25 cellular contexts compared by ENCODE assay signal in genomic region chr11:84671325-84672019, GRCh38.
DNase-seq lines count a peak whose midpoint lies in the region; ATAC-seq, FAIRE-seq and TF ChIP-seq lines count a peak whose summit lies in the region.
"Had no signal": no experiment of that assay in that cellular context is flagged by ENCODE, and none has a peak within 500 bp of the region (broad histone marks: within the 10 kb centered on the region; RNA-seq: fewer than 3 reads in every experiment).

No MANE protein-coding gene starts in this region.

- H3K27ac ChIP-seq in VCaP (peak overlapping the region; percentile 86), pancreas (no peak overlapping the region)
- H3K27ac ChIP-seq: esophagus squamous epithelium, Peyer's patch had no signal

- FAIRE-seq in pancreas (lab: Jason Lieb, UNC) = peak; percentile 67
- FAIRE-seq: GM12878, H1 had no signal

- H3K27me3 ChIP-seq in pancreas = no peaks in the 10 kb centered on the region
- H3K27me3 ChIP-seq: esophagus squamous epithelium, Peyer's patch had no signal

- H3K4me1 ChIP-seq in pancreas = peaks cover 0 to 3% (median 0%) of the 10 kb centered on the region in 3 donors
- H3K4me1 ChIP-seq: esophagus squamous epithelium, Peyer's patch had no signal

- intact Hi-C loops in pancreas (cut with DNase I) = no loop called here

- peak; percentile 68 for ATAC-seq in HG02870 (IDR thresholded peaks at IDR 0.05; ENCODE audit: unreplicated experiment)
- ATAC-seq in pancreas = peak; percentile 75 to 85 (median 79)
- ATAC-seq: activated naive CD4-positive, alpha-beta T cell treated with anti-CD3 and anti-CD28 coated beads, Interleukin-2, amount 50 U/mL, for 72 hours; activated T-helper 17 cell treated with anti-CD3 and anti-CD28 coated beads, Interleukin-2, amount 50 U/mL, for 72 hours; GM12878; left cardiac atrium; T-cell had no signal

- H3K9me3 ChIP-seq in pancreas = no peaks in the 10 kb centered on the region
- H3K9me3 ChIP-seq: esophagus squamous epithelium, Peyer's patch had no signal

- H3K36me3 ChIP-seq in pancreas = no peaks in the 10 kb centered on the region
- H3K36me3 ChIP-seq: esophagus squamous epithelium, Peyer's patch had no signal

- TF ChIP-seq CTCF in VCaP (conservative IDR thresholded peaks at IDR 0.05) = no peak
- no peak for TF ChIP-seq CTCF in pancreas (IDR thresholded peaks at IDR 0.05)

- DNase-seq in DMS53 (lab: John Stamatoyannopoulos, UW) = peak; percentile 90
- peak in 1 of 6 donors; percentile 2 for DNase-seq in pancreas
- DNase-seq in NOMO-1 treated with dmso at 0.1 percent for 144 hours (lab: John Stamatoyannopoulos, UW; ENCODE audit: unreplicated experiment) = no peak
- no peak for DNase-seq in MV-4-11 (lab: John Stamatoyannopoulos, UW)
- DNase-seq in CD1c-positive myeloid dendritic cell (ENCODE audit: extremely low spot score) = no peak
- DNase-seq: activated CD4-positive, alpha-beta memory T cell treated with anti-CD3 and anti-CD28 coated beads for 36 hours; activated CD4-positive, CD25-positive, alpha-beta regulatory T cell treated with anti-CD3 and anti-CD28 coated beads, Interleukin-2, amount 50 U/mL, for 72 hours; activated CD8-positive, alpha-beta memory T cell treated with anti-CD3 and anti-CD28 coated beads, Interleukin-2, amount 50 U/mL, for 48 hours; anterior cingulate cortex; COR-L47; esophagus squamous epithelium; foreskin melanocyte; left cardiac atrium; naive B cell; NCI-H1092 treated with DMSO at 0.1 percent for 48 hours; NCI-H187; NCI-H526; Peyer's patch; T-cell had no signal

- no peak overlapping the region for H3K4me3 ChIP-seq in pancreas
- H3K4me3 ChIP-seq: esophagus squamous epithelium, GM12878, Peyer's patch had no signal

- WGBS in pancreas, 2 donors = 39% methylated on average over 4 of the region's 4 CpGs
